Comparison of ENCODE assay signal across 8 cellular contexts in the genomic region with DNA sequence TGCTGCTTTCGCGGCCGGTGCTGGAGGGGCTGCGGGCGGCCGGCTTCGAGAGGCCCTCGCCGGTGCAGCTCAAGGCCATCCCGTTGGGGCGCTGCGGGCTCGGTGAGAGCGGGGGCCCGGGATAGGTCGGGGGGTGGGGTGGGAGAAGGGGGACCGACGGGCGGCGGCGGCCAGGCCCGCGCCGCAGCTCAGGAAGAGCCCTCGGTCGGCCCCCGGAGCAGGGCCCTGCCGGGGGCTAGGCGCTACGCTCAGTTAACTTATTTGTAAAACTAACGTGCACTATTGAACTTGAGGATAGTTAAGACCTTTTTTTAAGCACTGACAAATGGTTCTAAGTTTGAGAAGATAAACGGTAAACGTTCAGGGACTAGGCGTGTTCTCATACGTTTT. TPM values are rescaled to one million over a fixed set of nuclear protein-coding genes. Genes with fewer than 3 reads are reported as not detected.
A peak's percentile ranks its signal among the peaks of the same experiment; 100 is the strongest.
DNase-seq lines count a peak whose midpoint lies in the region; ATAC-seq and TF ChIP-seq lines count a peak whose summit lies in the region.

No MANE protein-coding gene starts in this region.

- ATAC-seq in gastroesophageal sphincter (no peak), gastrocnemius medialis (peak in 1 of 2 donors; percentile 25)

- H3K36me3 ChIP-seq in BLaER1 = peaks cover 37% of the 10 kb centered on the region
- peaks cover 32% of the 10 kb centered on the region for H3K36me3 ChIP-seq in SK-N-MC (ENCODE audit: insufficient read depth, low read length)
- peaks cover 4 to 34% of the 10 kb centered on the region in 2 donors for H3K36me3 ChIP-seq in gastroesophageal sphincter
- H3K36me3 ChIP-seq in gastrocnemius medialis = peaks cover 3 to 20% of the 10 kb centered on the region in 2 donors

- no peaks in the 10 kb centered on the region for H3K27me3 ChIP-seq in BLaER1
- H3K27me3 ChIP-seq in gastroesophageal sphincter = no peaks in the 10 kb centered on the region
- no peaks in the 10 kb centered on the region for H3K27me3 ChIP-seq in gastrocnemius medialis

- POLR2A ChIA-PET in HEK293T (lab: Yijun Ruan, JAX) = interaction anchor here (0.6 to 1.7 kb wide), 6 partner anchors 15 to 308 kb away, joined by 3 to 7 read pairs (median 4); partner anchors contain the start of gene INKA2

- no peak for DNase-seq in HEK293T (ENCODE audit: extremely low spot score)
- DNase-seq in SK-N-MC (ENCODE audit: low read depth, low spot score) = no peak
- no peak for DNase-seq in gastrocnemius medialis
- no peak for DNase-seq in D341Med (ENCODE audit: low spot score)
- no peak for DNase-seq in COR-L47 (lab: John Stamatoyannopoulos, UW)
- no peak for DNase-seq in CD1c-positive myeloid dendritic cell (ENCODE audit: extremely low spot score)

- H3K9me3 ChIP-seq in BLaER1 (no peaks in the 10 kb centered on the region), SK-N-MC (ENCODE audit: low read depth, low read length) (no peaks in the 10 kb centered on the region), gastroesophageal sphincter (no peaks in the 10 kb centered on the region), gastrocnemius medialis (no peaks in the 10 kb centered on the region)

- TF ChIP-seq EP300 in gastroesophageal sphincter (IDR thresholded peaks at IDR 0.05) = no peak

- CTCF ChIA-PET in HEK293T (lab: Yijun Ruan, JAX) = interaction anchor here (0.9 to 1.0 kb wide), 2 partner anchors 11 to 42 kb away, joined by 3 to 6 read pairs; no protein-coding TSS in a partner anchor

- peak overlapping the region; percentile 79 for H3K4me3 ChIP-seq in BLaER1
- H3K4me3 ChIP-seq in SK-N-MC = peak overlapping the region; percentile 98
- peak overlapping the region; percentile 91 to 92 for H3K4me3 ChIP-seq in gastroesophageal sphincter
- H3K4me3 ChIP-seq in gastrocnemius medialis = peak overlapping the region; percentile 81 to 99 (median 92)

- 0% methylated on average over 5 of the region's 35 CpGs for WGBS in gastroesophageal sphincter (ENCODE audit: low coverage in 1 of 2), 2 donors

- TF ChIP-seq CTCF in gastroesophageal sphincter (IDR thresholded peaks at IDR 0.05) = no peak
- no peak for TF ChIP-seq CTCF in gastrocnemius medialis (IDR thresholded peaks at IDR 0.05 in 4 of 5, conservative IDR thresholded peaks at IDR 0.05 in 1 of 5)

- H3K9ac ChIP-seq in BLaER1 (peak overlapping the region; percentile 94), SK-N-MC (ENCODE audit: insufficient read length) (peak overlapping the region; percentile 98)

- peaks cover 29% of the 10 kb centered on the region; the same call in 1 of the 2 replicates for H4K20me1 ChIP-seq in BLaER1

- H3K27ac ChIP-seq in BLaER1 = peak overlapping the region; percentile 90
- H3K27ac ChIP-seq in SK-N-MC = peak overlapping the region; percentile 86
- peak overlapping the region; percentile 60 to 91 (median 90) for H3K27ac ChIP-seq in gastroesophageal sphincter
- H3K27ac ChIP-seq in gastrocnemius medialis = peak overlapping the region; percentile 91 to 96 (median 92)

- H3K4me2 ChIP-seq in BLaER1 = peak overlapping the region; percentile 75

- H3K4me1 ChIP-seq in BLaER1 (peaks cover 45% of the 10 kb centered on the region), gastroesophageal sphincter (peaks cover 2 to 34% (median 15%) of the 10 kb centered on the region in 3 donors), gastrocnemius medialis (peaks cover 8 to 18% of the 10 kb centered on the region in 2 donors)

- in situ Hi-C loops in gastrocnemius medialis (cut with MboI; ENCODE audit: low sequenced_read_pairs in 4 of 4) = loop anchor here in 3 of 4 donors (5.0 to 25.0 kb wide), 2 partner anchors 39 to 619 kb away; partner anchors contain the start of genes CEPT1 (in 2 of the 3) and DRAM2 (in 2 of the 3)

- intact Hi-C loops in gastrocnemius medialis (cut with DNase I; ENCODE audit: low total_unique reads) = loop anchor here (1.0 to 5.0 kb wide), 2 partner anchors 12 to 134 kb away; no protein-coding TSS in a partner anchor

- no peak for TF ChIP-seq POLR2A in gastroesophageal sphincter (IDR thresholded peaks at IDR 0.05)
- no peak for TF ChIP-seq POLR2A in gastrocnemius medialis (IDR thresholded peaks at IDR 0.05)

TF ChIP-seq in HEK293T, 16 proteins besides CTCF, POLR2A, EP300 and RAD21:
- TF ChIP-seq L3MBTL2 (conservative IDR thresholded peaks at IDR 0.05) (peak; percentile 10; the same call in 1 of the 2 replicates), ZNF384 (IDR thresholded peaks at IDR 0.05) (no peak)

RNA-seq across cellular contexts. Expression of gene DDX20, which starts 0.4 kb away (rescaled TPM):
- total RNA-seq in gastroesophageal sphincter = 10 to 100 TPM; 11.6 to 24.4 (median 14.8) TPM
- total RNA-seq in gastrocnemius medialis = 10 to 100 TPM; 22.2 to 32.9 (median 29.2) TPM

RNA-seq across cellular contexts. Expression of gene INKA2, which starts 16.9 kb away (rescaled TPM):
- total RNA-seq in gastroesophageal sphincter (10 to 100 TPM in 1 of 4 donors, 1 to 10 TPM in 3; 7.2 to 12.8 (median 8.8) TPM), gastrocnemius medialis (10 to 100 TPM in 1 of 4 donors, 1 to 10 TPM in 3; 4.7 to 11.8 (median 5.1) TPM)
